23 cellular contexts compared by ENCODE assay signal in the genomic region with DNA sequence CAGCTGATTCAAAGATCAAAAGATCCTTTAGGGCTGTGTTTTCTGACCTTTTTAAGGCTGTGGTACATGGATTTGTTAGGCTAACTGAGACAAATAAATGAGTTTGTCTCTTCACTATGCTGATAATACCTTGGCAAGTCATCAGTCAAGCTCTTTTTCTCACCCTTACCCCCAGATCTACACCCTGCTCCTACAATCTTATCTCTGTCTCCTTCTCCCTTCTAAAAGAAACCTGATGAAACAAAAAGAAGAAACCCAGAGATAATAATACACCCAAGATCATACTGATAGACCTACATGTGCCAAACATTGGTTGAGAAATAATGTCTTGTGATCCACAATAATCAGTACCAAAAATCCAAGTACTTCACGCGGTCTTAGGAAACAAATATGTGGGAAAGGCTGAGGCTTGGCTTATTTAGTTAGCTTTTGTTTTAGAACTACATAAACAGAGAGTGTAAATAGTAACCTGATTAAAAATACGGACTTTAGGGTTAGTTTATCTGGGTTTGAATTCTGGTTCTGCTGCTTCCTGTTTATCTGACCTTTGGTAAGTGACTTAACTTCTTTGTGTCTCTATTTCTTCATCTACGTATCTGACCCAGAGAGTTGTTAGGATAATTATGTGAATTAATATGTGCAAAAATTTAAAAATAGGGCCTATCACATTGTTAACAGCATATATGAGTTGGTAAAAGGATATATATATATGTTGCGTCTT.
"Had no signal": no experiment of that assay in that cellular context is flagged by ENCODE, and none has a peak within 500 bp of the region (broad histone marks: within the 10 kb centered on the region; RNA-seq: fewer than 3 reads in every experiment).

No MANE protein-coding gene starts in this region.

- H3K4me1 ChIP-seq: adrenal gland had no signal

- ATAC-seq: activated CD4-positive, CD25-positive, alpha-beta regulatory T cell treated with anti-CD3 and anti-CD28 coated beads, Interleukin-2, amount 50 U/mL, for 24 hours; activated CD8-positive, alpha-beta T cell treated with anti-CD3 and anti-CD28 coated beads, Interleukin-2, amount 10 ng/mL, durations not matched to agents 7 days and 5 days; T-helper 17 cell had no signal

- H3K4me3 ChIP-seq: adrenal gland had no signal

- DNase-seq: activated CD4-positive, alpha-beta T cell treated with anti-CD3 and anti-CD28 coated beads for 4 hours; activated CD4-positive, alpha-beta T cell treated with anti-CD3 and anti-CD28 coated beads, Interleukin-2, amount 50 U/mL, for 4 hours; activated CD8-positive, alpha-beta memory T cell treated with anti-CD3 and anti-CD28 coated beads, Interleukin-2, amount 50 U/mL, for 48 hours; activated CD8-positive, alpha-beta T cell treated with anti-CD3 and anti-CD28 coated beads, Interleukin-2, amount 10 ng/mL, durations not matched to agents 7 days and 5 days; activated naive CD4-positive, alpha-beta T cell treated with anti-CD3 and anti-CD28 coated beads, Interleukin-2, amount 50 U/mL, for 16 hours; activated naive CD8-positive, alpha-beta T cell treated with anti-CD3 and anti-CD28 coated beads, Interleukin-2, amount 10 ng/mL, durations not matched to agents 7 days and 5 days; activated T-cell treated with anti-CD3 and anti-CD28 coated beads, Interleukin-2, amount 50 U/mL, for 1 hour; adrenal gland; anterior cingulate cortex; cerebellar nuclear complex; Karpas-422; MM.1S; NCI-H1105 treated with DMSO at 0.1 percent for 48 hours; NCI-H1436 treated with DMSO at 0.1 percent for 48 hours; NCI-H187 treated with DMSO at 0.1 percent for 48 hours; NCI-H2081 treated with DMSO at 0.1 percent for 48 hours; NCI-H446; NCI-H524; SIG-M5; T-helper 17 cell; T-helper 9 cell; WERI-Rb-1 had no signal

- H3K9me3 ChIP-seq: adrenal gland had no signal

- H3K27me3 ChIP-seq: adrenal gland had no signal

- H3K36me3 ChIP-seq: adrenal gland, WERI-Rb-1 had no signal

- H3K27ac ChIP-seq: adrenal gland, WERI-Rb-1 had no signal
